ENCODE assay signal across 8 cellular contexts in genomic region chr1:197924516-197925123, GRCh38. TPM values are rescaled to one million over a fixed set of nuclear protein-coding genes. Genes with fewer than 3 reads are reported as not detected.
DNase-seq lines count a peak whose midpoint lies in the region; TF ChIP-seq lines count a peak whose summit lies in the region.

No MANE protein-coding gene starts in this region.

- intact Hi-C loops in activated CD4-positive, alpha-beta T cell treated with anti-CD3 and anti-CD28 coated beads, Interleukin-2, amount 10 ng/mL, durations not matched to agents 24 days and 14 days (cut with micrococcal nuclease): loop anchor here (1.0 to 10.0 kb wide), 3 partner anchors 309 to 402 kb away; no protein-coding TSS in a partner anchor

- DNase-seq in activated CD4-positive, alpha-beta T cell treated with anti-CD3 and anti-CD28 coated beads, Interleukin-2, amount 10 ng/mL, durations not matched to agents 24 days and 14 days: peak; percentile 77
- no peak for DNase-seq in activated CD4-positive, alpha-beta T cell treated with anti-CD3 and anti-CD28 coated beads, Interleukin-2, amount 50 U/mL, for 1 hour
- DNase-seq in GM23248 (peak; percentile 70), SK-N-DZ (ENCODE audit: low spot score) (peak; percentile 42), fibroblast of gingiva (ENCODE audit: low read depth) (peak; percentile 23), progenitor cell of endocrine pancreas (ENCODE audit: low spot score, unreplicated experiment) (no peak)
- DNase-seq in stimulated activated CD4-positive, alpha-beta T cell treated with anti-CD3 and anti-CD28 coated beads, Interleukin-2, amount 100 ng/mL, for 48 hours: no peak

- TF ChIP-seq CTCF in KMS-11 (conservative IDR thresholded peaks at IDR 0.05; ENCODE audit: low read depth, low read length): peak; percentile 93
- peak; percentile 81 for TF ChIP-seq CTCF in progenitor cell of endocrine pancreas (IDR thresholded peaks at IDR 0.05; ENCODE audit: unreplicated experiment)

- no peak overlapping the region for H3K9ac ChIP-seq in GM23248
- no peak overlapping the region for H3K9ac ChIP-seq in KMS-11

- no peaks in the 10 kb centered on the region for H3K9me2 ChIP-seq in GM23248 (ENCODE audit: insufficient read depth)

- peaks cover 16% of the 10 kb centered on the region for H3K4me1 Mint-ChIP-seq in activated CD4-positive, alpha-beta T cell treated with anti-CD3 and anti-CD28 coated beads, Interleukin-2, amount 10 ng/mL, durations not matched to agents 24 days and 14 days
- peaks cover 16% of the 10 kb centered on the region for H3K4me1 Mint-ChIP-seq in progenitor cell of endocrine pancreas (ENCODE audit: low read depth)

- H3K79me2 ChIP-seq in GM23248 (ENCODE audit: insufficient read depth): no peaks in the 10 kb centered on the region
- H3K79me2 ChIP-seq in KMS-11 (ENCODE audit: insufficient read depth, low read depth): no peaks in the 10 kb centered on the region

- H3K4me2 ChIP-seq in GM23248 (ENCODE audit: unreplicated experiment) (no peak overlapping the region), KMS-11 (no peak overlapping the region)

- H4K20me1 ChIP-seq in GM23248 (ENCODE audit: insufficient read depth): no peaks in the 10 kb centered on the region
- no peaks in the 10 kb centered on the region for H4K20me1 ChIP-seq in KMS-11 (ENCODE audit: insufficient read depth)

- H3K36me3 ChIP-seq in GM23248 (ENCODE audit: low read depth): no peaks in the 10 kb centered on the region
- H3K36me3 ChIP-seq in KMS-11 (ENCODE audit: insufficient read depth): no peaks in the 10 kb centered on the region

- H3K27me3 Mint-ChIP-seq in activated CD4-positive, alpha-beta T cell treated with anti-CD3 and anti-CD28 coated beads, Interleukin-2, amount 10 ng/mL, durations not matched to agents 24 days and 14 days: peaks cover 80% of the 10 kb centered on the region
- H3K27me3 Mint-ChIP-seq in progenitor cell of endocrine pancreas: peaks cover 80% of the 10 kb centered on the region

- in situ Hi-C loops in GM23248 (cut with MboI): loop anchor here (25.0 kb wide), 2 partner anchors 538 to 763 kb away; no protein-coding TSS in a partner anchor

- H3K36me3 Mint-ChIP-seq in activated CD4-positive, alpha-beta T cell treated with anti-CD3 and anti-CD28 coated beads, Interleukin-2, amount 10 ng/mL, durations not matched to agents 24 days and 14 days (ENCODE audit: low read depth): no peaks in the 10 kb centered on the region
- no peaks in the 10 kb centered on the region for H3K36me3 Mint-ChIP-seq in progenitor cell of endocrine pancreas (ENCODE audit: insufficient read depth)

- H2AFZ ChIP-seq in GM23248 (no peak overlapping the region), KMS-11 (ENCODE audit: low read depth) (no peak overlapping the region)

- no peaks in the 10 kb centered on the region for H3K9me3 ChIP-seq in GM23248 (ENCODE audit: low read depth)

- H3K4me3 Mint-ChIP-seq in activated CD4-positive, alpha-beta T cell treated with anti-CD3 and anti-CD28 coated beads, Interleukin-2, amount 10 ng/mL, durations not matched to agents 24 days and 14 days: no peak overlapping the region
- no peak overlapping the region for H3K4me3 Mint-ChIP-seq in progenitor cell of endocrine pancreas (ENCODE audit: low read depth)

- no peak overlapping the region for H3K27ac Mint-ChIP-seq in activated CD4-positive, alpha-beta T cell treated with anti-CD3 and anti-CD28 coated beads, Interleukin-2, amount 10 ng/mL, durations not matched to agents 24 days and 14 days
- no peak overlapping the region for H3K27ac Mint-ChIP-seq in progenitor cell of endocrine pancreas

- no peaks in the 10 kb centered on the region for H3K9me3 Mint-ChIP-seq in activated CD4-positive, alpha-beta T cell treated with anti-CD3 and anti-CD28 coated beads, Interleukin-2, amount 10 ng/mL, durations not matched to agents 24 days and 14 days
- H3K9me3 Mint-ChIP-seq in progenitor cell of endocrine pancreas (ENCODE audit: low read depth): no peaks in the 10 kb centered on the region

- WGBS in GM23248 (ENCODE audit: low coverage in 1 of 2, low lambda C conversion rate in 2 of 2, missing lambda C conversion rate in 2 of 2), 2 experiments: 52 to 64% methylated on average over 4 of the region's 4 CpGs

- H3K27me3 ChIP-seq in GM23248 (replicated peaks; ENCODE audit: insufficient read depth) (peaks cover 27% of the 10 kb centered on the region), KMS-11 (ENCODE audit: insufficient read depth, low read depth) (no peaks in the 10 kb centered on the region)

- no peak overlapping the region for H3K4me3 ChIP-seq in GM23248
- no peak overlapping the region for H3K4me3 ChIP-seq in KMS-11 (IDR thresholded peaks at IDR 0.05; ENCODE audit: insufficient read depth, low read depth, low read length)

- no peaks in the 10 kb centered on the region for H3K4me1 ChIP-seq in GM23248 (ENCODE audit: insufficient read depth)
- peaks cover 3% of the 10 kb centered on the region for H3K4me1 ChIP-seq in KMS-11 (ENCODE audit: low read depth, poor library complexity, severe bottlenecking)

- no peak overlapping the region for H3K27ac ChIP-seq in GM23248
- no peak overlapping the region for H3K27ac ChIP-seq in KMS-11

- H3F3A ChIP-seq in GM23248 (ENCODE audit: insufficient read depth): no peaks in the 10 kb centered on the region

RNA-seq across cellular contexts. Expression of gene LHX9, which starts 7.4 kb away (rescaled TPM):
- 0.02 and 0.05 TPM in 2 replicates for total RNA-seq in activated CD4-positive, alpha-beta T cell treated with anti-CD3 and anti-CD28 coated beads, Interleukin-2, amount 10 ng/mL, durations not matched to agents 24 days and 14 days
- total RNA-seq in GM23248 (2014; rRNA removed; shearing (Covaris generic)): 0.13 and 0.43 TPM in 2 replicates
- polyA plus RNA-seq in GM23248 (2016; fragmentation: Nextera tagmentation; extraction: Ambion mirVana): 1.3 and 1.5 TPM in 2 replicates
- polyA plus RNA-seq in SK-N-DZ (2014; cell fraction: cytosol; rRNA removed): 0.13 and 0.46 TPM in 2 replicates
- polyA plus RNA-seq in SK-N-DZ (2014; cell fraction: nucleus; rRNA removed): 0.27 TPM in 2 replicates
- total RNA-seq in progenitor cell of endocrine pancreas: not detected in 2 replicates

RNA-seq across cellular contexts. Expression of gene C1orf53, which starts 22.2 kb away (rescaled TPM):
- total RNA-seq in activated CD4-positive, alpha-beta T cell treated with anti-CD3 and anti-CD28 coated beads, Interleukin-2, amount 10 ng/mL, durations not matched to agents 24 days and 14 days: 1.0 and 1.3 TPM in 2 replicates
- total RNA-seq in GM23248 (2014; rRNA removed; shearing (Covaris generic)): 17.3 and 90.2 TPM in 2 replicates
- 39.8 and 41.9 TPM in 2 replicates for polyA plus RNA-seq in GM23248 (2016; fragmentation: Nextera tagmentation; extraction: Ambion mirVana)
- 1.7 and 3.3 TPM in 2 replicates for polyA plus RNA-seq in SK-N-DZ (2014; cell fraction: cytosol; rRNA removed)
- 2.7 TPM in 1 of 2 replicates, not detected in the other for polyA plus RNA-seq in SK-N-DZ (2014; cell fraction: nucleus; rRNA removed)
- total RNA-seq in progenitor cell of endocrine pancreas: 4.0 and 4.3 TPM in 2 replicates

Comparison
In these comparisons a context has a peak if more than half of its experiments do, and no peak if none do; other contexts are left out.
1. DNase-seq: peak in activated CD4-positive, alpha-beta T cell treated with anti-CD3 and anti-CD28 coated beads, Interleukin-2, amount 10 ng/mL, durations not matched to agents 24 days and 14 days (single experiment), GM23248 (single experiment), SK-N-DZ (single experiment) and fibroblast of gingiva (single experiment); none in activated CD4-positive, alpha-beta T cell treated with anti-CD3 and anti-CD28 coated beads, Interleukin-2, amount 50 U/mL, for 1 hour (single experiment), progenitor cell of endocrine pancreas (single experiment) and stimulated activated CD4-positive, alpha-beta T cell treated with anti-CD3 and anti-CD28 coated beads, Interleukin-2, amount 100 ng/mL, for 48 hours (0 of 2).